25 cellular contexts compared by ENCODE assay signal in genomic region chr5:181232593-181232992, GRCh38. TPM values are rescaled to one million over a fixed set of nuclear protein-coding genes. Genes with fewer than 3 reads are reported as not detected.
DNase-seq lines count a peak whose midpoint lies in the region; ATAC-seq and TF ChIP-seq lines count a peak whose summit lies in the region.
"Had no signal": no experiment of that assay in that cellular context is flagged by ENCODE, and none has a peak within 500 bp of the region (broad histone marks: within the 10 kb centered on the region; RNA-seq: fewer than 3 reads in every experiment).

No MANE protein-coding gene starts in this region.

- intact Hi-C loops in activated CD8-positive, alpha-beta T cell treated with anti-CD3 and anti-CD28 coated beads for 36 hours (cut with micrococcal nuclease), result no loop called here
- intact Hi-C loops in activated T-helper 2 cell treated with anti-CD3 and anti-CD28 coated beads, Interferon-gamma antibody, Interleukin-2, Interleukin-4, amounts not matched to agents 10 μg/mL and 5 μg/mL and 100 μg/mL, durations not matched to agents 14 hours and 24 hours and 36 hours (cut with micrococcal nuclease), result no loop called here

- H3K36me3 Mint-ChIP-seq in activated CD8-positive, alpha-beta T cell treated with anti-CD3 and anti-CD28 coated beads, Interleukin-2, amount 10 ng/mL, durations not matched to agents 7 days and 5 days (ENCODE audit: low read depth), result peaks cover 72% of the 10 kb centered on the region
- peaks cover 49% of the 10 kb centered on the region for H3K36me3 Mint-ChIP-seq in activated CD8-positive, alpha-beta T cell treated with anti-CD3 and anti-CD28 coated beads for 36 hours (ENCODE audit: low read depth)
- H3K36me3 Mint-ChIP-seq in activated T-helper 2 cell treated with anti-CD3 and anti-CD28 coated beads, Interferon-gamma antibody, Interleukin-2, Interleukin-4, amounts not matched to agents 10 μg/mL and 5 μg/mL and 100 μg/mL, durations not matched to agents 14 hours and 24 hours and 36 hours (ENCODE audit: low read depth), result peaks cover 72% of the 10 kb centered on the region
- peaks cover 25% of the 10 kb centered on the region for H3K36me3 Mint-ChIP-seq in neural crest cell (ENCODE audit: low read depth)

- POLR2A ChIA-PET in activated CD8-positive, alpha-beta T cell treated with anti-CD3 and anti-CD28 coated beads, Interleukin-2, amount 10 ng/mL, durations not matched to agents 7 days and 5 days (lab: Charles Lee), result interaction anchor here (0.9 to 5.1 kb wide), 2 partner anchors 9 to 10 kb away, joined by 3 to 30 read pairs; partner anchors contain the start of genes RACK1 and TRIM41
- POLR2A ChIA-PET in activated CD8-positive, alpha-beta T cell treated with anti-CD3 and anti-CD28 coated beads for 36 hours (lab: Charles Lee), result interaction anchor here (23.2 to 35.9 kb wide), 2 partner anchors 0 to 16 kb away, joined by 746 read pairs; partner anchors contain the start of genes RACK1, TRIM41 and TRIM52

- no peak overlapping the region for H3K4me3 Mint-ChIP-seq in activated CD8-positive, alpha-beta T cell treated with anti-CD3 and anti-CD28 coated beads, Interleukin-2, amount 10 ng/mL, durations not matched to agents 7 days and 5 days
- H3K4me3 Mint-ChIP-seq in activated CD8-positive, alpha-beta T cell treated with anti-CD3 and anti-CD28 coated beads for 36 hours, result no peak overlapping the region
- H3K4me3 Mint-ChIP-seq in activated T-helper 2 cell treated with anti-CD3 and anti-CD28 coated beads, Interferon-gamma antibody, Interleukin-2, Interleukin-4, amounts not matched to agents 10 μg/mL and 5 μg/mL and 100 μg/mL, durations not matched to agents 14 hours and 24 hours and 36 hours (ENCODE audit: low read depth), result no peak overlapping the region
- peak overlapping the region; percentile 70 for H3K4me3 Mint-ChIP-seq in neural crest cell
- H3K4me3 Mint-ChIP-seq: activated naive CD4-positive, alpha-beta T cell treated with anti-CD3 and anti-CD28 coated beads for 36 hours had no signal

- DNase-seq in activated CD8-positive, alpha-beta T cell treated with anti-CD3 and anti-CD28 coated beads, Interleukin-2, amount 10 ng/mL, durations not matched to agents 7 days and 5 days, result no peak
- no peak for DNase-seq in activated CD8-positive, alpha-beta T cell treated with anti-CD3 and anti-CD28 coated beads for 36 hours
- DNase-seq in G401 (ENCODE audit: low spot score) (peak; percentile 53), neural crest cell (ENCODE audit: low read depth, low spot score) (no peak), NCI-H226 (no peak), NCI-H128 (lab: John Stamatoyannopoulos, UW; ENCODE audit: unreplicated experiment) (no peak)
- DNase-seq in activated T-helper 2 cell treated with anti-CD3 and anti-CD28 coated beads, Interferon-gamma antibody, Interleukin-2, Interleukin-4, amounts not matched to agents 10 μg/mL and 5 μg/mL and 100 μg/mL, durations not matched to agents 14 hours and 24 hours and 36 hours (ENCODE audit: low spot score), result no peak
- DNase-seq in stimulated activated CD4-positive, alpha-beta T cell treated with anti-CD3 and anti-CD28 coated beads, Interleukin-12 subunit alpha, Interleukin-12 subunit beta, amount 100 ng/mL, for 4 hours, result no peak
- DNase-seq: activated CD4-positive, alpha-beta T cell treated with anti-CD3 and anti-CD28 coated beads for 4 hours; activated naive CD4-positive, alpha-beta T cell treated with anti-CD3 and anti-CD28 coated beads for 36 hours; activated T-cell treated with anti-CD3 and anti-CD28 coated beads, Interleukin-2, amount 50 U/mL, for 48 hours; amygdala; DMS153; MV-4-11; NCI-H2107; NCI-H446; NCI-H748 treated with DMSO at 0.1 percent for 48 hours; ovary; SHP77 treated with DMSO at 0.1 percent for 48 hours; stimulated activated naive CD4-positive, alpha-beta T cell treated with Interleukin-2 at 50 U/mL for 16 hours; SW 1271; T-helper 9 cell; WERI-Rb-1 had no signal

- CTCF ChIA-PET in activated CD8-positive, alpha-beta T cell treated with anti-CD3 and anti-CD28 coated beads, Interleukin-2, amount 10 ng/mL, durations not matched to agents 7 days and 5 days (lab: Charles Lee), result no interaction called here
- CTCF ChIA-PET in activated CD8-positive, alpha-beta T cell treated with anti-CD3 and anti-CD28 coated beads for 36 hours (lab: Charles Lee), result no interaction called here

- no peaks in the 10 kb centered on the region for H3K27me3 Mint-ChIP-seq in activated CD8-positive, alpha-beta T cell treated with anti-CD3 and anti-CD28 coated beads, Interleukin-2, amount 10 ng/mL, durations not matched to agents 7 days and 5 days (ENCODE audit: low read depth)
- H3K27me3 Mint-ChIP-seq in activated CD8-positive, alpha-beta T cell treated with anti-CD3 and anti-CD28 coated beads for 36 hours, result no peaks in the 10 kb centered on the region
- no peaks in the 10 kb centered on the region for H3K27me3 Mint-ChIP-seq in activated T-helper 2 cell treated with anti-CD3 and anti-CD28 coated beads, Interferon-gamma antibody, Interleukin-2, Interleukin-4, amounts not matched to agents 10 μg/mL and 5 μg/mL and 100 μg/mL, durations not matched to agents 14 hours and 24 hours and 36 hours (ENCODE audit: low read depth)
- H3K27me3 Mint-ChIP-seq in neural crest cell (ENCODE audit: low read depth), result peaks cover 26% of the 10 kb centered on the region

- ATAC-seq in activated CD8-positive, alpha-beta T cell treated with anti-CD3 and anti-CD28 coated beads, Interleukin-2, amount 10 ng/mL, durations not matched to agents 7 days and 5 days, result no peak
- ATAC-seq in activated CD8-positive, alpha-beta T cell treated with anti-CD3 and anti-CD28 coated beads for 36 hours, result no peak
- ATAC-seq: HCT116, Panc1 had no signal

- in situ Hi-C loops in G401 (cut with HindIII; ENCODE audit: low sequenced_read_pairs), result no loop called here

- H3K4me1 Mint-ChIP-seq in activated CD8-positive, alpha-beta T cell treated with anti-CD3 and anti-CD28 coated beads, Interleukin-2, amount 10 ng/mL, durations not matched to agents 7 days and 5 days (ENCODE audit: low read depth), result peaks cover 19% of the 10 kb centered on the region
- H3K4me1 Mint-ChIP-seq in activated CD8-positive, alpha-beta T cell treated with anti-CD3 and anti-CD28 coated beads for 36 hours (ENCODE audit: low read depth), result peaks cover 22% of the 10 kb centered on the region
- H3K4me1 Mint-ChIP-seq in activated T-helper 2 cell treated with anti-CD3 and anti-CD28 coated beads, Interferon-gamma antibody, Interleukin-2, Interleukin-4, amounts not matched to agents 10 μg/mL and 5 μg/mL and 100 μg/mL, durations not matched to agents 14 hours and 24 hours and 36 hours (ENCODE audit: low read depth), result peaks cover 15% of the 10 kb centered on the region
- H3K4me1 Mint-ChIP-seq in neural crest cell, result peaks cover 4% of the 10 kb centered on the region

- TF ChIP-seq CTCF in activated CD8-positive, alpha-beta T cell treated with anti-CD3 and anti-CD28 coated beads for 36 hours (IDR thresholded peaks at IDR 0.05), result no peak
- TF ChIP-seq CTCF in neural crest cell (conservative IDR thresholded peaks at IDR 0.05), result no peak

- H3K27ac Mint-ChIP-seq in activated CD8-positive, alpha-beta T cell treated with anti-CD3 and anti-CD28 coated beads, Interleukin-2, amount 10 ng/mL, durations not matched to agents 7 days and 5 days, result peak overlapping the region; percentile 66
- H3K27ac Mint-ChIP-seq in activated CD8-positive, alpha-beta T cell treated with anti-CD3 and anti-CD28 coated beads for 36 hours, result no peak overlapping the region
- H3K27ac Mint-ChIP-seq in activated T-helper 2 cell treated with anti-CD3 and anti-CD28 coated beads, Interferon-gamma antibody, Interleukin-2, Interleukin-4, amounts not matched to agents 10 μg/mL and 5 μg/mL and 100 μg/mL, durations not matched to agents 14 hours and 24 hours and 36 hours, result peak overlapping the region; percentile 1
- no peak overlapping the region for H3K27ac Mint-ChIP-seq in neural crest cell (ENCODE audit: unreplicated experiment)

- no peaks in the 10 kb centered on the region for H3K9me3 Mint-ChIP-seq in activated CD8-positive, alpha-beta T cell treated with anti-CD3 and anti-CD28 coated beads, Interleukin-2, amount 10 ng/mL, durations not matched to agents 7 days and 5 days (ENCODE audit: insufficient read depth)
- no peaks in the 10 kb centered on the region for H3K9me3 Mint-ChIP-seq in activated CD8-positive, alpha-beta T cell treated with anti-CD3 and anti-CD28 coated beads for 36 hours
- H3K9me3 Mint-ChIP-seq in activated T-helper 2 cell treated with anti-CD3 and anti-CD28 coated beads, Interferon-gamma antibody, Interleukin-2, Interleukin-4, amounts not matched to agents 10 μg/mL and 5 μg/mL and 100 μg/mL, durations not matched to agents 14 hours and 24 hours and 36 hours, result no peaks in the 10 kb centered on the region
- H3K9me3 Mint-ChIP-seq in neural crest cell, result no peaks in the 10 kb centered on the region
- H3K9me3 Mint-ChIP-seq: activated naive CD4-positive, alpha-beta T cell treated with anti-CD3 and anti-CD28 coated beads for 36 hours had no signal

RNA-seq across cellular contexts. Expression of gene TRIM41, which starts 9.5 kb away (rescaled TPM):
- total RNA-seq in activated CD8-positive, alpha-beta T cell treated with anti-CD3 and anti-CD28 coated beads, Interleukin-2, amount 10 ng/mL, durations not matched to agents 7 days and 5 days, result 10 to 100 TPM; 40.0 to 44.7 TPM
- total RNA-seq in activated CD8-positive, alpha-beta T cell treated with anti-CD3 and anti-CD28 coated beads for 36 hours, result 10 to 100 TPM; 30.6 to 31.5 TPM
- 23.0 and 27.3 TPM in 2 replicates for total RNA-seq in G401 (2014; rRNA removed; shearing (Covaris generic))
- 32.2 and 33.0 TPM in 2 replicates for total RNA-seq in activated T-helper 2 cell treated with anti-CD3 and anti-CD28 coated beads, Interferon-gamma antibody, Interleukin-2, Interleukin-4, amounts not matched to agents 10 μg/mL and 5 μg/mL and 100 μg/mL, durations not matched to agents 14 hours and 24 hours and 36 hours
- total RNA-seq in neural crest cell, result 34.5 and 39.1 TPM in 2 replicates

RNA-seq across cellular contexts. Expression of gene RACK1, which starts 11.1 kb away (rescaled TPM):
- total RNA-seq in activated CD8-positive, alpha-beta T cell treated with anti-CD3 and anti-CD28 coated beads, Interleukin-2, amount 10 ng/mL, durations not matched to agents 7 days and 5 days, result 1,000 to 10,000 TPM; 1,796 to 1,942 TPM
- total RNA-seq in activated CD8-positive, alpha-beta T cell treated with anti-CD3 and anti-CD28 coated beads for 36 hours, result 1,000 to 10,000 TPM; 2,759 to 2,801 TPM
- 4,601 and 5,352 TPM in 2 replicates for total RNA-seq in G401 (2014; rRNA removed; shearing (Covaris generic))
- total RNA-seq in activated T-helper 2 cell treated with anti-CD3 and anti-CD28 coated beads, Interferon-gamma antibody, Interleukin-2, Interleukin-4, amounts not matched to agents 10 μg/mL and 5 μg/mL and 100 μg/mL, durations not matched to agents 14 hours and 24 hours and 36 hours, result 2,110 and 2,123 TPM in 2 replicates
- 2,359 and 2,449 TPM in 2 replicates for total RNA-seq in neural crest cell

RNA-seq across cellular contexts. Expression of gene TRIM7, which starts 27.6 kb away (rescaled TPM):
- total RNA-seq in activated CD8-positive, alpha-beta T cell treated with anti-CD3 and anti-CD28 coated beads, Interleukin-2, amount 10 ng/mL, durations not matched to agents 7 days and 5 days, result 1 to 10 TPM; 1.1 to 1.5 TPM
- total RNA-seq in activated CD8-positive, alpha-beta T cell treated with anti-CD3 and anti-CD28 coated beads for 36 hours, result 1 to 10 TPM; 1.1 to 3.0 TPM
- total RNA-seq in G401 (2014; rRNA removed; shearing (Covaris generic)), result 3.9 and 5.1 TPM in 2 replicates
- total RNA-seq in activated T-helper 2 cell treated with anti-CD3 and anti-CD28 coated beads, Interferon-gamma antibody, Interleukin-2, Interleukin-4, amounts not matched to agents 10 μg/mL and 5 μg/mL and 100 μg/mL, durations not matched to agents 14 hours and 24 hours and 36 hours, result 3.9 and 4.8 TPM in 2 replicates
- total RNA-seq in neural crest cell, result not detected in 2 replicates

RNA-seq across cellular contexts. Expression of gene TRIM52, which starts 28.4 kb away (rescaled TPM):
- total RNA-seq in activated CD8-positive, alpha-beta T cell treated with anti-CD3 and anti-CD28 coated beads, Interleukin-2, amount 10 ng/mL, durations not matched to agents 7 days and 5 days, result 10 to 100 TPM; 22.4 to 23.2 TPM
- 10 to 100 TPM; 13.2 to 13.8 TPM for total RNA-seq in activated CD8-positive, alpha-beta T cell treated with anti-CD3 and anti-CD28 coated beads for 36 hours
- total RNA-seq in G401 (2014; rRNA removed; shearing (Covaris generic)), result 2.5 and 3.6 TPM in 2 replicates
- total RNA-seq in activated T-helper 2 cell treated with anti-CD3 and anti-CD28 coated beads, Interferon-gamma antibody, Interleukin-2, Interleukin-4, amounts not matched to agents 10 μg/mL and 5 μg/mL and 100 μg/mL, durations not matched to agents 14 hours and 24 hours and 36 hours, result 15.5 and 16.9 TPM in 2 replicates
- 9.0 TPM in 2 replicates for total RNA-seq in neural crest cell

Comparison
In these comparisons a context has a peak if more than half of its experiments do, and no peak if none do; other contexts are left out.
1. H3K27ac Mint-ChIP-seq: peak in activated CD8-positive, alpha-beta T cell treated with anti-CD3 and anti-CD28 coated beads, Interleukin-2, amount 10 ng/mL, durations not matched to agents 7 days and 5 days (single experiment) and activated T-helper 2 cell treated with anti-CD3 and anti-CD28 coated beads, Interferon-gamma antibody, Interleukin-2, Interleukin-4, amounts not matched to agents 10 μg/mL and 5 μg/mL and 100 μg/mL, durations not matched to agents 14 hours and 24 hours and 36 hours (single experiment); none in activated CD8-positive, alpha-beta T cell treated with anti-CD3 and anti-CD28 coated beads for 36 hours (single experiment) and neural crest cell (single experiment).